In genomic region chr1:208475449-208475848, GRCh38 we compare ENCODE assay signal across 13 cellular contexts.
DNase-seq lines count a peak whose midpoint lies in the region; ATAC-seq and TF ChIP-seq lines count a peak whose summit lies in the region.
"Had no signal": no experiment of that assay in that cellular context is flagged by ENCODE, and none has a peak within 500 bp of the region (broad histone marks: within the 10 kb centered on the region; RNA-seq: fewer than 3 reads in every experiment).

No MANE protein-coding gene starts in this region.

- no peaks in the 10 kb centered on the region for H3K36me3 Mint-ChIP-seq in nephron progenitor cell (ENCODE audit: low read depth)
- H3K36me3 Mint-ChIP-seq: activated naive CD4-positive, alpha-beta T cell treated with anti-CD3 and anti-CD28 coated beads, Interleukin-2, amount 10 ng/mL, durations not matched to agents 7 days and 5 days had no signal

- intact Hi-C loops in left colon (cut with DNase I, micrococcal nuclease): no loop called here

- H3K4me1 Mint-ChIP-seq in nephron progenitor cell: peaks cover 32% of the 10 kb centered on the region
- H3K4me1 Mint-ChIP-seq: activated naive CD4-positive, alpha-beta T cell treated with anti-CD3 and anti-CD28 coated beads, Interleukin-2, amount 10 ng/mL, durations not matched to agents 7 days and 5 days had no signal

- TF ChIP-seq CTCF in fibroblast of mammary gland (conservative IDR thresholded peaks at IDR 0.05; ENCODE audit: control insufficient read depth, insufficient read depth, low read depth, low read length) (no peak), nephron progenitor cell (IDR thresholded peaks at IDR 0.05) (no peak)

- no peaks in the 10 kb centered on the region for H3K9me3 Mint-ChIP-seq in nephron progenitor cell
- H3K9me3 Mint-ChIP-seq: activated naive CD4-positive, alpha-beta T cell treated with anti-CD3 and anti-CD28 coated beads, Interleukin-2, amount 10 ng/mL, durations not matched to agents 7 days and 5 days had no signal

- H3K27me3 Mint-ChIP-seq in nephron progenitor cell (ENCODE audit: low read depth, poor library complexity): peaks cover 17% of the 10 kb centered on the region

- peak overlapping the region; percentile 65 for H3K27ac Mint-ChIP-seq in nephron progenitor cell
- H3K27ac Mint-ChIP-seq: activated naive CD4-positive, alpha-beta T cell treated with anti-CD3 and anti-CD28 coated beads, Interleukin-2, amount 10 ng/mL, durations not matched to agents 7 days and 5 days had no signal

- DNase-seq in EH (ENCODE audit: low read depth) (peak; percentile 65), NCI-H460 (ENCODE audit: extremely low read depth, low read depth) (peak; percentile 60), fibroblast of mammary gland (ENCODE audit: low read depth) (peak; percentile 33), nephron progenitor cell (no peak), NK-92 (lab: John Stamatoyannopoulos, UW; ENCODE audit: unreplicated experiment) (no peak), GM19238 (ENCODE audit: insufficient read length, low spot score) (no peak), left colon (no peak)
- no peak for DNase-seq in central memory CD4-positive, alpha-beta T cell
- DNase-seq: activated CD4-positive, alpha-beta T cell treated with anti-CD3 and anti-CD28 coated beads, Interleukin-2, amount 50 U/mL, for 48 hours; activated naive CD4-positive, alpha-beta T cell treated with anti-CD3 and anti-CD28 coated beads, Interleukin-2, amount 10 ng/mL, durations not matched to agents 7 days and 5 days; DMS153; NCI-H226; stimulated activated CD4-positive, alpha-beta T cell treated with anti-CD3 and anti-CD28 coated beads, Interleukin-4, amount 100 ng/mL, for 24 hours had no signal

- no peak overlapping the region for H3K4me3 ChIP-seq in fibroblast of mammary gland (ENCODE audit: control insufficient read depth, low read depth, low read length)

- peak overlapping the region; percentile 3 for H3K4me3 Mint-ChIP-seq in nephron progenitor cell
- H3K4me3 Mint-ChIP-seq: activated naive CD4-positive, alpha-beta T cell treated with anti-CD3 and anti-CD28 coated beads, Interleukin-2, amount 10 ng/mL, durations not matched to agents 7 days and 5 days had no signal

- ATAC-seq in left colon: no peak

Comparison
In these comparisons a context has a peak if more than half of its experiments do, and no peak if none do; other contexts are left out.
1. DNase-seq: peak in EH (single experiment), NCI-H460 (single experiment) and fibroblast of mammary gland (single experiment); none in nephron progenitor cell (single experiment), NK-92 (single experiment), GM19238 (single experiment), central memory CD4-positive, alpha-beta T cell (single experiment) and left colon (0 of 2).